In genomic region chr11:66344550-66345315, GRCh38 we compare ENCODE assay signal across 8 cellular contexts.
DNase-seq lines count a peak whose midpoint lies in the region; ATAC-seq and TF ChIP-seq lines count a peak whose summit lies in the region.

Gene BRMS1 (minus strand): TSS chr11:66345104. CDS start chr11:66342234, 2,870 bp downstream.

- no peaks in the 10 kb centered on the region for H3K9me3 Mint-ChIP-seq in central memory CD8-positive, alpha-beta T cell

- peak within 1 kb of the TSS; percentile 97 for H3K27ac Mint-ChIP-seq in central memory CD8-positive, alpha-beta T cell (ENCODE audit: low read depth)

- DNase-seq in AG09309 (ENCODE audit: low read depth) = peak; percentile 81
- peak; percentile 90 for DNase-seq in NCI-H446 treated with DMSO at 0.1 percent for 48 hours (lab: John Stamatoyannopoulos, UW)
- DNase-seq in central memory CD8-positive, alpha-beta T cell (ENCODE audit: low spot score in 2 of 2) = peak; percentile 85 to 92
- peak; percentile 98 for DNase-seq in islet precursor cell
- DNase-seq in stimulated activated CD4-positive, alpha-beta T cell treated with anti-CD3 and anti-CD28 coated beads, Interleukin-12 subunit alpha, Interleukin-12 subunit beta, amount 100 ng/mL, for 4 hours = peak; percentile 94

- peaks cover 42% of the 10 kb centered on the region for H3K4me1 Mint-ChIP-seq in central memory CD8-positive, alpha-beta T cell

- H3K4me3 Mint-ChIP-seq in central memory CD8-positive, alpha-beta T cell = peak within 1 kb of the TSS; percentile 96

- TF ChIP-seq CTCF in AG09309 (IDR thresholded peaks at IDR 0.05; ENCODE audit: control insufficient read depth, insufficient read depth, low read depth, low read length, missing control alignments) = peak; percentile 14

- peak within 1 kb of the TSS; percentile 86 for H3K4me3 ChIP-seq in AG09309 (ENCODE audit: control insufficient read depth, low read depth, low read length)

- no peaks in the 10 kb centered on the region for H3K27me3 Mint-ChIP-seq in central memory CD8-positive, alpha-beta T cell

- H3K36me3 Mint-ChIP-seq in central memory CD8-positive, alpha-beta T cell (ENCODE audit: insufficient read depth) = peaks cover 41% of the 10 kb centered on the region

- ATAC-seq in GM19025 (IDR thresholded peaks at IDR 0.05; ENCODE audit: low read depth, unreplicated experiment) = peak; percentile 63
- ATAC-seq in HG03342 (IDR thresholded peaks at IDR 0.05; ENCODE audit: unreplicated experiment) = peak; percentile 76
- ATAC-seq in activated CD4-positive, CD25-positive, alpha-beta regulatory T cell treated with anti-CD3 and anti-CD28 coated beads, Interleukin-2, amount 50 U/mL, for 24 hours = peak; percentile 82 to 86
- ATAC-seq in central memory CD8-positive, alpha-beta T cell (replicated peaks; ENCODE audit: extremely low read depth, poor library complexity, severe bottlenecking) = peak; percentile 85

Comparison
In these comparisons a context has a peak if more than half of its experiments do, and no peak if none do; other contexts are left out.
1. Peak in every context shown above with its lines: DNase-seq, ATAC-seq and H3K4me3 ChIP-seq.